24 cellular contexts compared by ENCODE assay signal in the genomic region with DNA sequence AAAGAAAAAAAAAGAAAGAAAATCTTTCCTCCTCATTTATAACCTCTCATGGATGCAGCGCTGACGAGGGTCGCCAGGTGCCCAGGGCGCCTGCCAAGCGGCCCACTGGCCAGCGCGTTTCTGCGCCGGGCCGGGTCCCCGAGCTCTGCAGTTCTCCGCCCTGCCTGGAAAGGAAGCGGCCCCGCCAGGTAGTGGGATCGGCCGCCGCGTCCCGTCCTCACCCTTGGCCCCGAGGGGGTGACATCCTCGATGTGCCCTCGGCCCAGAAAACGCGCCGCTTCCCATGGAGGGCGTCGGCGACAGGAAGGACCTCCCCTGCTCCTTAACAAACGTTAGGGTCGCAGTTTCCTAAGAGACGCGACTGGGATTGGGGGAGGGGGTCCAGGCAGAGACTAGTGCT. TPM values are rescaled to one million over a fixed set of nuclear protein-coding genes. Genes with fewer than 3 reads are reported as not detected.
DNase-seq lines count a peak whose midpoint lies in the region; ATAC-seq and TF ChIP-seq lines count a peak whose summit lies in the region.
"Had no signal": no experiment of that assay in that cellular context is flagged by ENCODE, and none has a peak within 500 bp of the region (broad histone marks: within the 10 kb centered on the region; RNA-seq: fewer than 3 reads in every experiment).

No MANE protein-coding gene starts in this region.

- H3K9me1 ChIP-seq in IMR-90 (ENCODE audit: insufficient read depth, low read length), result no peaks in the 10 kb centered on the region

- no peak for ATAC-seq in IMR-90 (ENCODE audit: low read depth)
- ATAC-seq: body of pancreas; HepG2; natural killer cell treated with Interleukin-12 subunit alpha and Interleukin-12 subunit beta and Interleukin-15 and Interleukin-18, amount 100 ng/mL, for 72 hours; T-helper 17 cell had no signal

- no peaks in the 10 kb centered on the region for H3K23me2 ChIP-seq in H9 (ENCODE audit: insufficient read length, low read depth, low read length, poor library complexity, severe bottlenecking)

- dilution Hi-C loops in IMR-90 (cut with HindIII; ENCODE audit: low sequenced_read_pairs, unreplicated experiment), result no loop called here

- no peak overlapping the region for H2AK5ac ChIP-seq in IMR-90 (ENCODE audit: low read depth, low read length)
- H2AK5ac ChIP-seq in H9 (ENCODE audit: insufficient read length, low read length), result no peak overlapping the region

- no peak overlapping the region for H3K56ac ChIP-seq in IMR-90 (ENCODE audit: extremely low read depth, insufficient read depth, low read length)
- no peak overlapping the region for H3K56ac ChIP-seq in H9 (ENCODE audit: insufficient read length, low read depth, low read length)

- DNase-seq in left ventricle myocardium inferior, result no peak
- DNase-seq in cardiac septum (ENCODE audit: low spot score), result no peak
- DNase-seq in IMR-90, result no peak
- no peak for DNase-seq in H9
- no peak for DNase-seq in activated T-cell treated with anti-CD3 and anti-CD28 coated beads, Interleukin-2, amount 50 U/mL, for 24 hours
- DNase-seq in NCI-H1092 treated with DMSO at 0.1 percent for 48 hours (lab: John Stamatoyannopoulos, UW), result no peak
- DNase-seq: activated CD4-positive, alpha-beta T cell treated with anti-CD3 and anti-CD28 coated beads for 1 hour; activated CD8-positive, alpha-beta memory T cell treated with anti-CD3 and anti-CD28 coated beads for 24 hours; body of pancreas; DMS79; Kasumi-1; MV-4-11; NCI-H187; NCI-H226; T-helper 17 cell had no signal

- H3K36me3 Mint-ChIP-seq in H9 (ENCODE audit: insufficient read depth in 1 of 3, low read depth in 3 of 3), result peaks cover 12 to 19% (median 15%) of the 10 kb centered on the region in 3 experiments
- no peaks in the 10 kb centered on the region for H3K36me3 Mint-ChIP-seq in activated T-cell treated with anti-CD3 and anti-CD28 coated beads, Interleukin-2, amount 50 U/mL, for 24 hours (ENCODE audit: low read depth)

- no peak for TF ChIP-seq RAD21 in IMR-90 (IDR thresholded peaks at IDR 0.05; ENCODE audit: low read length)

- no peak overlapping the region for H2AK9ac ChIP-seq in IMR-90 (replicated peaks; ENCODE audit: low read depth, low read length, poor library complexity)

- H3K27me3 ChIP-seq in left ventricle myocardium inferior (ENCODE audit: low read depth), result peaks cover 50% of the 10 kb centered on the region
- H3K27me3 ChIP-seq in IMR-90 (ENCODE audit: control insufficient read depth, insufficient read depth, low read length), result peaks cover 4% of the 10 kb centered on the region; the same call in 1 of the 2 replicates
- no peaks in the 10 kb centered on the region; the same call in 1 of the 2 replicates for H3K27me3 ChIP-seq in H9 (ENCODE audit: insufficient read depth, low read length)

- H3K18ac ChIP-seq in IMR-90 (ENCODE audit: low read depth, low read length) (no peak overlapping the region), H9 (ENCODE audit: insufficient read length, low read depth, low read length) (no peak overlapping the region)

- H4K91ac ChIP-seq in IMR-90 (ENCODE audit: insufficient read depth, low read depth, low read length) (no peak overlapping the region), H9 (ENCODE audit: insufficient read length, low read depth, low read length) (no peak overlapping the region)

- H3K9me3 Mint-ChIP-seq in H9, result peaks cover 95% of the 10 kb centered on the region in 2 experiments
- H3K9me3 Mint-ChIP-seq in activated T-cell treated with anti-CD3 and anti-CD28 coated beads, Interleukin-2, amount 50 U/mL, for 24 hours, result no peaks in the 10 kb centered on the region

- peak overlapping the region; percentile 63 for H2AFZ ChIP-seq in IMR-90 (replicated peaks; ENCODE audit: low read length, poor library complexity)
- H2AFZ ChIP-seq in H9 (ENCODE audit: low read length), result no peak overlapping the region

- no peak overlapping the region for H3K27ac ChIP-seq in left ventricle myocardium inferior (replicated peaks)
- no peak overlapping the region for H3K27ac ChIP-seq in IMR-90 (ENCODE audit: insufficient read depth, low read length)
- H3K27ac ChIP-seq in urinary bladder (ENCODE audit: low read depth), result no peak overlapping the region
- no peak overlapping the region for H3K27ac ChIP-seq in H9 (ENCODE audit: insufficient read length, low read depth, low read length)
- H3K27ac ChIP-seq: BLaER1, body of pancreas, HL-60, RWPE1, upper lobe of left lung had no signal

- no peak overlapping the region for H3K27ac Mint-ChIP-seq in H9
- no peak overlapping the region for H3K27ac Mint-ChIP-seq in activated T-cell treated with anti-CD3 and anti-CD28 coated beads, Interleukin-2, amount 50 U/mL, for 24 hours
- H3K27ac Mint-ChIP-seq: natural killer cell treated with Interleukin-12 subunit alpha and Interleukin-12 subunit beta and Interleukin-15 and Interleukin-18, amount 100 ng/mL, for 72 hours; T-helper 17 cell had no signal

- no peaks in the 10 kb centered on the region for H3K79me2 ChIP-seq in H9 (ENCODE audit: insufficient read depth, low read length)

- H3K4me1 Mint-ChIP-seq in H9, result no peaks in the 10 kb centered on the region
- H3K4me1 Mint-ChIP-seq in activated T-cell treated with anti-CD3 and anti-CD28 coated beads, Interleukin-2, amount 50 U/mL, for 24 hours (ENCODE audit: low read depth), result peaks cover 8% of the 10 kb centered on the region

- H4K8ac ChIP-seq in IMR-90 (ENCODE audit: low read depth in 2 of 2, low read length in 2 of 2) (no peak overlapping the region), H9 (replicated peaks; ENCODE audit: insufficient read length, low read depth, low read length) (no peak overlapping the region)

- H3K4me3 Mint-ChIP-seq in H9, result no peak overlapping the region
- no peak overlapping the region for H3K4me3 Mint-ChIP-seq in activated T-cell treated with anti-CD3 and anti-CD28 coated beads, Interleukin-2, amount 50 U/mL, for 24 hours
- H3K4me3 Mint-ChIP-seq: natural killer cell treated with Interleukin-12 subunit alpha and Interleukin-12 subunit beta and Interleukin-15 and Interleukin-18, amount 100 ng/mL, for 72 hours had no signal

- H3K14ac ChIP-seq in IMR-90 (replicated peaks; ENCODE audit: low read depth, low read length) (no peak overlapping the region), H9 (ENCODE audit: insufficient read depth, low read length) (no peak overlapping the region)

- no peak overlapping the region; the same call in 1 of the 2 replicates for H3K4me2 ChIP-seq in IMR-90 (ENCODE audit: low read depth, low read length)
- no peak overlapping the region for H3K4me2 ChIP-seq in H9 (ENCODE audit: insufficient read depth, insufficient read length, low read length)
- H3K4me2 ChIP-seq: BLaER1 had no signal

- POLR2A ChIA-PET in IMR-90 (lab: Charles Lee; ENCODE audit: unreplicated experiment), result no interaction called here

- H4K20me1 ChIP-seq in IMR-90 (ENCODE audit: insufficient read depth, low read length), result no peaks in the 10 kb centered on the region
- H4K20me1 ChIP-seq in H9 (ENCODE audit: control insufficient read depth, insufficient read depth, insufficient read length), result no peaks in the 10 kb centered on the region
- H4K20me1 ChIP-seq: BLaER1 had no signal

- H3K79me1 ChIP-seq in IMR-90 (ENCODE audit: low read depth in 1 of 2, low read length in 2 of 2) (no peaks in the 10 kb centered on the region), H9 (ENCODE audit: insufficient read depth, low read depth, low read length, poor library complexity, severe bottlenecking) (no peaks in the 10 kb centered on the region)

- H3K4me3 ChIP-seq in left ventricle myocardium inferior (peak overlapping the region; percentile 45), IMR-90 (ENCODE audit: insufficient read depth, low read depth, low read length) (no peak overlapping the region), iPS-18c (ENCODE audit: insufficient read depth, low read depth, low read length) (peak overlapping the region; percentile 28; the same call in 1 of the 2 replicates), urinary bladder (ENCODE audit: low read depth, low read length) (peak overlapping the region; percentile 30)
- H3K4me3 ChIP-seq: BLaER1, body of pancreas, lung had no signal

- no peak overlapping the region for H3T11ph ChIP-seq in H9 (ENCODE audit: low read length)

- TF ChIP-seq CTCF in left ventricle myocardium inferior (IDR thresholded peaks at IDR 0.05; ENCODE audit: borderline replicate concordance) (no peak), IMR-90 (conservative IDR thresholded peaks at IDR 0.05; ENCODE audit: low read depth, low read length) (no peak), H9 (conservative IDR thresholded peaks at IDR 0.05) (no peak)

- H3K4me1 ChIP-seq in left ventricle myocardium inferior (peaks cover 9% of the 10 kb centered on the region), IMR-90 (ENCODE audit: control insufficient read depth, insufficient read depth, low read length) (no peaks in the 10 kb centered on the region), urinary bladder (ENCODE audit: insufficient read depth) (no peaks in the 10 kb centered on the region), H9 (ENCODE audit: insufficient read depth, low read length) (no peaks in the 10 kb centered on the region)
- H3K4me1 ChIP-seq: BLaER1 had no signal

- WGBS in IMR-90 (ENCODE audit: extremely low coverage in 2 of 2, insufficient read length in 1 of 2), 2 experiments, result 0% methylated on average over 14 of the region's 32 CpGs; no CpG with 5 or more reads in 1 of the 2 experiments
- 1% methylated on average over 32 of the region's 32 CpGs for WGBS in urinary bladder
- WGBS in H9 (ENCODE audit: extremely low coverage, insufficient read length, low lambda C conversion rate), result no CpG with 5 or more reads among the region's 32 CpGs

- intact Hi-C loops in left ventricle myocardium inferior (cut with micrococcal nuclease), result no loop called here
- intact Hi-C loops in cardiac septum (cut with DNase I), result no loop called here
- intact Hi-C loops in IMR-90 (cut with micrococcal nuclease), result no loop called here

- H2BK5ac ChIP-seq in IMR-90 (ENCODE audit: low read depth, low read length, poor library complexity, severe bottlenecking) (no peak overlapping the region), H9 (ENCODE audit: insufficient read length, low read length) (no peak overlapping the region)

- no peak overlapping the region for H2BK12ac ChIP-seq in H9 (ENCODE audit: insufficient read length, low read depth, low read length)

- H3K9ac ChIP-seq in IMR-90 (ENCODE audit: low read depth, low read length), result no peak overlapping the region
- H3K9ac ChIP-seq in H9 (ENCODE audit: extremely low read depth, insufficient read length, low read length), result no peak overlapping the region
- H3K9ac ChIP-seq: BLaER1 had no signal

- in situ Hi-C loops in IMR-90 (cut with MboI; ENCODE audit: low sequenced_read_pairs), result no loop called here

- CTCF ChIA-PET in IMR-90 (lab: Yijun Ruan, JAX), result no interaction called here

- TF ChIP-seq POLR2A in IMR-90 (IDR thresholded peaks at IDR 0.05; ENCODE audit: low read depth, low read length), result no peak

- no peaks in the 10 kb centered on the region for H3K36me3 ChIP-seq in left ventricle myocardium inferior
- H3K36me3 ChIP-seq in IMR-90 (ENCODE audit: control insufficient read depth, insufficient read depth, low read length), result no peaks in the 10 kb centered on the region
- no peaks in the 10 kb centered on the region for H3K36me3 ChIP-seq in urinary bladder (ENCODE audit: insufficient read depth)
- H3K36me3 ChIP-seq: BLaER1, upper lobe of left lung had no signal

- H2BK120ac ChIP-seq in IMR-90 (ENCODE audit: low read depth, low read length) (no peak overlapping the region), H9 (ENCODE audit: low read depth, low read length, poor library complexity, severe bottlenecking) (no peak overlapping the region)

- H3K9me3 ChIP-seq in left ventricle myocardium inferior (replicated peaks), result no peaks in the 10 kb centered on the region
- H3K9me3 ChIP-seq in IMR-90 (ENCODE audit: control insufficient read depth, insufficient read depth, low read length), result peaks cover 5% of the 10 kb centered on the region
- peaks cover 2% of the 10 kb centered on the region for H3K9me3 ChIP-seq in iPS-18c (ENCODE audit: control insufficient read depth, insufficient read depth, low read length)
- H3K9me3 ChIP-seq in H9 (ENCODE audit: control insufficient read depth, low read depth, low read length), result peaks cover 70% of the 10 kb centered on the region
- H3K9me3 ChIP-seq: body of pancreas, upper lobe of left lung had no signal

- H3K4ac ChIP-seq in IMR-90 (ENCODE audit: low read depth, low read length) (no peak overlapping the region), H9 (ENCODE audit: low read depth, low read length) (no peak overlapping the region)

- peaks cover 3% of the 10 kb centered on the region; the same call in 1 of the 2 replicates for H3K27me3 Mint-ChIP-seq in H9 (ENCODE audit: low read depth)
- H3K27me3 Mint-ChIP-seq in activated T-cell treated with anti-CD3 and anti-CD28 coated beads, Interleukin-2, amount 50 U/mL, for 24 hours, result peaks cover 46% of the 10 kb centered on the region

- H4K5ac ChIP-seq in IMR-90 (ENCODE audit: low read depth, low read length) (no peak overlapping the region), H9 (ENCODE audit: insufficient read length, low read depth, low read length) (no peak overlapping the region)

- H2BK15ac ChIP-seq in IMR-90 (ENCODE audit: low read depth, low read length), result no peak overlapping the region
- H2BK15ac ChIP-seq in H9 (ENCODE audit: low read depth, low read length), result no peak overlapping the region

- BruUV-seq in IMR-90 (replicated peaks; lab: Mats Ljungman, UMichigan), result no TSS peak

- no peak overlapping the region for H2BK20ac ChIP-seq in IMR-90 (ENCODE audit: low read depth, low read length)
- no peak overlapping the region for H2BK20ac ChIP-seq in H9 (ENCODE audit: low read depth, low read length, poor library complexity, severe bottlenecking)

- H3K23ac ChIP-seq in IMR-90 (ENCODE audit: low read depth, low read length), result no peak overlapping the region
- no peak overlapping the region for H3K23ac ChIP-seq in H9 (ENCODE audit: insufficient read length, low read depth, low read length)

RNA-seq across cellular contexts. Expression of gene ZNF726, which starts 56.9 kb away (rescaled TPM):
- 0.30 TPM for total RNA-seq in left ventricle myocardium inferior
- 0.48 TPM for total RNA-seq in cardiac septum
- 1.9 and 2.0 TPM in 2 replicates for total RNA-seq in IMR-90 (2012; rRNA removed)
- 1.0 and 1.2 TPM in 2 replicates for polyA plus RNA-seq in IMR-90 (2012; rRNA removed)
- polyA plus RNA-seq in IMR-90 (2012; cell fraction: cytosol; rRNA removed), result 0.36 and 0.82 TPM in 2 replicates
- 0.50 and 1.4 TPM in 2 replicates for polyA plus RNA-seq in IMR-90 (2012; cell fraction: nucleus; rRNA removed; ENCODE audit: low replicate concordance)
- 15.0 TPM for total RNA-seq in urinary bladder
- 1.2 TPM for polyA plus RNA-seq in urinary bladder
- total RNA-seq in H9 (2021), result 0.11 and 0.18 TPM in 2 replicates
- total RNA-seq: HepG2 had no signal
- polyA plus RNA-seq: HepG2 had no signal
